Comparison of ENCODE assay signal across 24 cellular contexts in the genomic region with DNA sequence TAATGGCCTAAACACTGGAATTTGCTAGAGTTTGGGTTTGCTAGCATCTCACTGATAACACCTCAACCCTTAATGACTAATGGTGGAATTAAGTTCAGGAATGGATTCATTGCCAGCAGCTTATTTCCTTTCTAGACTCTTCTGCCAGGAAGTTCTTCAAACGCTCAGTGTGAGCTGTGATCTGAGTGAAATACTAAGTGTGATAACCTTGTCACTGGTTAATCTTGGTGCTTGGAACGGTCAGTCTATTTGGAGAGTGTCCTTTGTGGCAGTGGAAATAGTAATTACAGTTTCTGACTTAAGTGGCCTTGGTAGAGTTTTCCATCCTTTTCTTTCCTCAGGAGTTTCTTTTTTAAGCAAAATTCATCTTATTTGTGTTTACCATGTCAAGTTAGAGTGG.
"Had no signal": no experiment of that assay in that cellular context is flagged by ENCODE, and none has a peak within 500 bp of the region (broad histone marks: within the 10 kb centered on the region; RNA-seq: fewer than 3 reads in every experiment).

No MANE protein-coding gene starts in this region.

- H3K4me3 Mint-ChIP-seq: activated CD4-positive, alpha-beta memory T cell treated with anti-CD3 and anti-CD28 coated beads for 36 hours; activated CD4-positive, alpha-beta T cell treated with anti-CD3 and anti-CD28 coated beads, Interleukin-2, amount 10 ng/mL, durations not matched to agents 24 days and 14 days; activated naive CD4-positive, alpha-beta T cell treated with anti-CD3 and anti-CD28 coated beads, Interleukin-2, amount 10 ng/mL, durations not matched to agents 7 days and 5 days; activated naive CD8-positive, alpha-beta T cell treated with anti-CD3 and anti-CD28 coated beads for 36 hours; activated T-cell treated with anti-CD3 and anti-CD28 coated beads, Interleukin-2, amount 50 U/mL, for 72 hours; T-helper 17 cell; WTC11 had no signal

- H3K4me1 Mint-ChIP-seq: activated naive CD4-positive, alpha-beta T cell treated with anti-CD3 and anti-CD28 coated beads, Interleukin-2, amount 10 ng/mL, durations not matched to agents 7 days and 5 days; activated naive CD8-positive, alpha-beta T cell treated with anti-CD3 and anti-CD28 coated beads for 36 hours had no signal

- H3K27me3 ChIP-seq: breast epithelium had no signal

- H3K27me3 Mint-ChIP-seq: activated CD4-positive, alpha-beta memory T cell treated with anti-CD3 and anti-CD28 coated beads for 36 hours; activated CD4-positive, alpha-beta T cell treated with anti-CD3 and anti-CD28 coated beads, Interleukin-2, amount 10 ng/mL, durations not matched to agents 24 days and 14 days; activated naive CD4-positive, alpha-beta T cell treated with anti-CD3 and anti-CD28 coated beads, Interleukin-2, amount 10 ng/mL, durations not matched to agents 7 days and 5 days; activated naive CD8-positive, alpha-beta T cell treated with anti-CD3 and anti-CD28 coated beads for 36 hours; T-helper 17 cell had no signal

- ATAC-seq: activated T-cell treated with anti-CD3 and anti-CD28 coated beads, Interleukin-2, amount 50 U/mL, for 72 hours; K562; T-helper 17 cell; WTC11 had no signal

- H3K4me3 ChIP-seq: breast epithelium, K562 had no signal

- H3K27ac ChIP-seq: breast epithelium had no signal

- H3K9me3 Mint-ChIP-seq: activated CD4-positive, alpha-beta memory T cell treated with anti-CD3 and anti-CD28 coated beads for 36 hours; activated CD4-positive, alpha-beta T cell treated with anti-CD3 and anti-CD28 coated beads, Interleukin-2, amount 10 ng/mL, durations not matched to agents 24 days and 14 days; activated naive CD4-positive, alpha-beta T cell treated with anti-CD3 and anti-CD28 coated beads, Interleukin-2, amount 10 ng/mL, durations not matched to agents 7 days and 5 days; activated naive CD8-positive, alpha-beta T cell treated with anti-CD3 and anti-CD28 coated beads for 36 hours; activated T-cell treated with anti-CD3 and anti-CD28 coated beads, Interleukin-2, amount 50 U/mL, for 72 hours; activated T-helper 2 cell treated with anti-CD3 and anti-CD28 coated beads, Interferon-gamma antibody, Interleukin-2, Interleukin-4, amounts not matched to agents 10 μg/mL and 5 μg/mL and 100 μg/mL, durations not matched to agents 14 hours and 24 hours and 36 hours; WTC11 had no signal

- H3K27ac Mint-ChIP-seq: activated CD4-positive, alpha-beta memory T cell treated with anti-CD3 and anti-CD28 coated beads for 36 hours; activated CD4-positive, alpha-beta T cell treated with anti-CD3 and anti-CD28 coated beads, Interleukin-2, amount 10 ng/mL, durations not matched to agents 24 days and 14 days; activated naive CD4-positive, alpha-beta T cell treated with anti-CD3 and anti-CD28 coated beads, Interleukin-2, amount 10 ng/mL, durations not matched to agents 7 days and 5 days; activated naive CD8-positive, alpha-beta T cell treated with anti-CD3 and anti-CD28 coated beads for 36 hours; activated T-cell treated with anti-CD3 and anti-CD28 coated beads, Interleukin-2, amount 50 U/mL, for 72 hours; activated T-helper 2 cell treated with anti-CD3 and anti-CD28 coated beads, Interferon-gamma antibody, Interleukin-2, Interleukin-4, amounts not matched to agents 10 μg/mL and 5 μg/mL and 100 μg/mL, durations not matched to agents 14 hours and 24 hours and 36 hours; T-helper 17 cell; WTC11 had no signal

- H3K36me3 ChIP-seq: breast epithelium had no signal

- H3K9me3 ChIP-seq: breast epithelium had no signal

- DNase-seq: activated CD4-positive, alpha-beta memory T cell treated with anti-CD3 and anti-CD28 coated beads for 36 hours; activated CD4-positive, alpha-beta T cell treated with anti-CD3 and anti-CD28 coated beads, Interleukin-2, amount 10 ng/mL, durations not matched to agents 24 days and 14 days; activated CD4-positive, CD25-positive, alpha-beta regulatory T cell treated with anti-CD3 and anti-CD28 coated beads, Interleukin-2, amount 50 U/mL, for 72 hours; activated CD8-positive, alpha-beta memory T cell treated with anti-CD3 and anti-CD28 coated beads for 24 hours; activated gamma-delta T cell treated with Interleukin-2 at 50 U/mL for 16 hours; activated naive CD4-positive, alpha-beta T cell treated with anti-CD3 and anti-CD28 coated beads, Interleukin-2, amount 10 ng/mL, durations not matched to agents 7 days and 5 days; activated naive CD8-positive, alpha-beta T cell treated with anti-CD3 and anti-CD28 coated beads for 36 hours; activated T-cell treated with anti-CD3 and anti-CD28 coated beads, Interleukin-2, amount 50 U/mL, for 72 hours; anterior cingulate cortex; Karpas-422; MM.1S; NCI-H1105; NCI-H1436; NCI-H1694 treated with DMSO at 0.1 percent for 48 hours; NCI-H2029 treated with DMSO at 0.1 percent for 48 hours; NCI-H510A treated with DMSO at 0.1 percent for 48 hours; NCI-H69; SIG-M5; T-helper 17 cell; T-helper 9 cell had no signal

- H3K4me1 ChIP-seq: breast epithelium had no signal
